Comparison of ENCODE assay signal across 11 cellular contexts in the genomic region with DNA sequence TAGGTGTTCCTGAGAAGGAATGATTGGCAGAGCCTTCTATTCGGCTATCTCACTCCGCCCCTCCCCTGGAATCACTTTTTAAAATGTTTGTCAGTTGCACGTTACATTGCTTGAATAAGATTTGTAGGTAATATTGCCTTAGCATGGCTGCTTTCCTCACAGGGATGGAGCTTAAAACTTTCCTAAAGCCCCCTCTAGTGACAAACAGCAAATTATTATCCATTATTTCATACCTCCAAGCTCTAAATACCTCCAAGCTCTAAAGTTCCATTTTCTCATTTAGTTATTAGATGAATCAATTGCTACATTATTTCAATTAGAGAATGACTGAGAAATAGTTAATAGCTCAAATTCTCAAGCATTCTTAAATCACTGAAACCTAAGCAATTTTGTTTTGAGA. TPM values are rescaled to one million over a fixed set of nuclear protein-coding genes. Genes with fewer than 3 reads are reported as not detected.
DNase-seq lines count a peak whose midpoint lies in the region; ATAC-seq, FAIRE-seq and TF ChIP-seq lines count a peak whose summit lies in the region.
"Had no signal": no experiment of that assay in that cellular context is flagged by ENCODE, and none has a peak within 500 bp of the region (broad histone marks: within the 10 kb centered on the region; RNA-seq: fewer than 3 reads in every experiment).

No MANE protein-coding gene starts in this region.

- ATAC-seq in Panc1 (no peak), foreskin keratinocyte (no peak), HG03521 (IDR thresholded peaks at IDR 0.05; ENCODE audit: unreplicated experiment) (no peak)

- no peaks in the 10 kb centered on the region for H3K36me3 ChIP-seq in Panc1 (ENCODE audit: control insufficient read depth, insufficient read depth, low read length)
- no peaks in the 10 kb centered on the region for H3K36me3 ChIP-seq in sigmoid colon

- in situ Hi-C loops in Panc1 (cut with HindIII; ENCODE audit: low pct_unique_long_range_greater_than_20kb, low sequenced_read_pairs), result no loop called here

- TF ChIP-seq EP300 in sigmoid colon (IDR thresholded peaks at IDR 0.05), result no peak

- BruUV-seq in Panc1 (replicated peaks; lab: Mats Ljungman, UMichigan), result no TSS peak

- H3K4me3 ChIP-seq in AG09309 (ENCODE audit: control insufficient read depth, low read depth, low read length), result no peak overlapping the region
- no peak overlapping the region for H3K4me3 ChIP-seq in Panc1 (ENCODE audit: low read depth in 2 of 2, low read length in 2 of 2)
- H3K4me3 ChIP-seq in sigmoid colon, result no peak overlapping the region

- CTCF ChIA-PET in Panc1 (lab: Charles Lee), result interaction anchor here (0.6 to 2.6 kb wide), 4 partner anchors 180 to 432 kb away, joined by 3 to 21 read pairs (median 4); no protein-coding TSS in a partner anchor

- FAIRE-seq in GM18507 (lab: Jason Lieb, UNC), result peak; percentile 12

- H3K9me3 ChIP-seq in Panc1 (ENCODE audit: control insufficient read depth, insufficient read depth, low read depth, low read length) (no peaks in the 10 kb centered on the region; the same call in 1 of the 2 replicates), sigmoid colon (no peaks in the 10 kb centered on the region)

- no peak for DNase-seq in AG09309 (ENCODE audit: low read depth)
- DNase-seq in GM18507 (ENCODE audit: extremely low spot score, insufficient read length, low read depth), result no peak
- DNase-seq in Panc1 (ENCODE audit: low read depth, low spot score), result no peak
- peak in 1 of 2 donors; percentile 17 for DNase-seq in foreskin keratinocyte
- DNase-seq in sigmoid colon, result no peak
- DNase-seq in ecto neural progenitor cell (ENCODE audit: low spot score), result no peak
- DNase-seq in SW 1271 (lab: John Stamatoyannopoulos, UW), result no peak

- H3K27ac ChIP-seq in Panc1 (ENCODE audit: low read length) (no peak overlapping the region), foreskin keratinocyte (no peak overlapping the region), sigmoid colon (no peak overlapping the region)
- H3K27ac ChIP-seq: epithelial cell of prostate had no signal

- no peak for TF ChIP-seq POLR2A in sigmoid colon (IDR thresholded peaks at IDR 0.05)

- H3K4me1 ChIP-seq in Panc1 (ENCODE audit: control insufficient read depth, insufficient read depth, low read length) (no peaks in the 10 kb centered on the region), foreskin keratinocyte (no peaks in the 10 kb centered on the region), sigmoid colon (peaks cover 0 to 7% (median 2%) of the 10 kb centered on the region in 4 donors)

- H3K27me3 ChIP-seq in Panc1 (ENCODE audit: control insufficient read depth, insufficient read depth, low read length) (no peaks in the 10 kb centered on the region), foreskin keratinocyte (peaks cover 8% of the 10 kb centered on the region), sigmoid colon (no peaks in the 10 kb centered on the region)

- 25 to 49% methylated on average over 3 of the region's 3 CpGs for WGBS in sigmoid colon, 2 donors

- intact Hi-C loops in Panc1 (cut with micrococcal nuclease; ENCODE audit: unreplicated experiment) (loop anchor here (5.0 kb wide), 1 partner anchor 193 kb away; no protein-coding TSS in a partner anchor), sigmoid colon (cut with DNase I) (loop anchor here (10.0 kb wide), 1 partner anchor 174 kb away; the partner anchor contains the start of gene PTPN21)

- POLR2A ChIA-PET in Panc1 (lab: Charles Lee), result no interaction called here

- TF ChIP-seq CTCF in AG09309 (IDR thresholded peaks at IDR 0.05; ENCODE audit: control insufficient read depth, insufficient read depth, low read depth, low read length, missing control alignments) (peak; percentile 15), Panc1 (IDR thresholded peaks at IDR 0.05) (peak; percentile 44; the same call in 1 of the 2 replicates), foreskin keratinocyte (conservative IDR thresholded peaks at IDR 0.05) (peak; percentile 64), sigmoid colon (IDR thresholded peaks at IDR 0.05) (no peak)

RNA-seq across cellular contexts. Expression of gene SPATA7, which starts 5.1 kb away (rescaled TPM):
- 4.0 TPM for total RNA-seq in Panc1 (2021; ENCODE audit: unreplicated experiment)
- 1.9 TPM for polyA plus RNA-seq in Panc1 (2012; ENCODE audit: insufficient read length)
- total RNA-seq in foreskin keratinocyte, result 4.4 TPM in 2 replicates
- polyA plus RNA-seq in foreskin keratinocyte, result 2.8 and 2.9 TPM in 2 replicates
- total RNA-seq in sigmoid colon, result 10 to 100 TPM; 15.5 to 38.8 (median 35.1) TPM
- 1 to 10 TPM; 3.6 to 6.0 (median 4.2) TPM for polyA plus RNA-seq in sigmoid colon

RNA-seq across cellular contexts. Expression of gene KCNK10, which starts 57.3 kb away (rescaled TPM):
- 0.28 TPM for total RNA-seq in Panc1 (2021; ENCODE audit: unreplicated experiment)
- polyA plus RNA-seq in Panc1 (2012; ENCODE audit: insufficient read length), result 0.28 TPM
- 0.11 and 0.17 TPM in 2 replicates for total RNA-seq in foreskin keratinocyte
- polyA plus RNA-seq in foreskin keratinocyte, result 0.04 and 0.09 TPM in 2 replicates
- total RNA-seq in sigmoid colon, result under 1 TPM in 3 of 4 donors, not detected in 1; 0.14 to 0.36 (median 0.33) TPM
- under 1 TPM; under 0.01 to 0.60 (median 0.23) TPM for polyA plus RNA-seq in sigmoid colon
- total RNA-seq: activated CD8-positive, alpha-beta memory T cell treated with anti-CD3 and anti-CD28 coated beads for 36 hours; omental fat pad had no signal

Comparison
In these comparisons a context has a peak if more than half of its experiments do, and no peak if none do; other contexts are left out.
1. CTCF ChIP-seq: peak in AG09309 (single experiment), Panc1 (single experiment) and foreskin keratinocyte (single experiment); none in sigmoid colon (0 of 4).